2 cellular contexts compared by ENCODE assay signal in genomic region chr22:29157759-29158535, GRCh38.
TF ChIP-seq lines count a peak whose summit lies in the region.

No MANE protein-coding gene starts in this region.

TF ChIP-seq in IMR-90, 13 proteins besides CTCF, POLR2A, EP300 and RAD21:
- TF ChIP-seq RFX5 (IDR thresholded peaks at IDR 0.05; ENCODE audit: low read depth, low read length), result no peak
- peak; percentile 47; the same call in 1 of the 2 replicates for TF ChIP-seq USF2 (IDR thresholded peaks at IDR 0.05; ENCODE audit: low read depth, low read length)

TF ChIP-seq in GM12878, 131 proteins besides CTCF, POLR2A, EP300 and RAD21:
- no peak for TF ChIP-seq ASH2L (IDR thresholded peaks at IDR 0.05; ENCODE audit: borderline replicate concordance, low read depth)
- TF ChIP-seq NBN (IDR thresholded peaks at IDR 0.05), result no peak
- TF ChIP-seq SIX5 (IDR thresholded peaks at IDR 0.05; ENCODE audit: low read depth, low read length, severe bottlenecking), result peak; percentile 75
- TF ChIP-seq NRF1 (conservative IDR thresholded peaks at IDR 0.05; ENCODE audit: low read depth, low read length), result no peak
- TF ChIP-seq ZNF24 (IDR thresholded peaks at IDR 0.05), result no peak
- peak; percentile 67; the same call in 1 of the 2 replicates for TF ChIP-seq USF2 (IDR thresholded peaks at IDR 0.05; ENCODE audit: borderline replicate concordance, low read depth, low read length)
- TF ChIP-seq KLF5 (IDR thresholded peaks at IDR 0.05; ENCODE audit: partially characterized antibody), result no peak
- TF ChIP-seq SKIL (IDR thresholded peaks at IDR 0.05; ENCODE audit: low read depth, poor library complexity, severe bottlenecking), result no peak
- TF ChIP-seq HCFC1 (IDR thresholded peaks at IDR 0.05; ENCODE audit: low read length), result peak; percentile 76
- peak; percentile 96 for TF ChIP-seq RAD51 (IDR thresholded peaks at IDR 0.05)
- TF ChIP-seq TCF7 (IDR thresholded peaks at IDR 0.05; ENCODE audit: borderline replicate concordance), result no peak
- TF ChIP-seq NR2F1 (conservative IDR thresholded peaks at IDR 0.05), result no peak
- no peak for TF ChIP-seq NR2C2 (IDR thresholded peaks at IDR 0.05; ENCODE audit: borderline replicate concordance, control insufficient read depth, insufficient read length, low read depth)
- TF ChIP-seq YY1 (IDR thresholded peaks at IDR 0.05; ENCODE audit: low read depth, low read length), result peak; percentile 33; the same call in 1 of the 2 replicates
- TF ChIP-seq ATF3 (IDR thresholded peaks at IDR 0.05; ENCODE audit: borderline replicate concordance, extremely low read depth, low read depth, low read length), result peak; percentile 69; the same call in 1 of the 2 replicates
- TF ChIP-seq USF1 (IDR thresholded peaks at IDR 0.05; ENCODE audit: borderline replicate concordance, extremely low read length, insufficient read depth, low read depth, low read length), result peak; percentile 77
- TF ChIP-seq ZNF384 (IDR thresholded peaks at IDR 0.05; ENCODE audit: borderline replicate concordance, low read depth, low read length), result no peak
TF ChIP-seq in GM12878: peak in this region for 7.
